In genomic region chr13:102846261-102847015, GRCh38 we compare ENCODE assay signal across 8 cellular contexts. TPM values are rescaled to one million over a fixed set of nuclear protein-coding genes. Genes with fewer than 3 reads are reported as not detected.
A peak's percentile ranks its signal among the peaks of the same experiment; 100 is the strongest.
DNase-seq lines count a peak whose midpoint lies in the region; ATAC-seq and TF ChIP-seq lines count a peak whose summit lies in the region.

No MANE protein-coding gene starts in this region.

- TF ChIP-seq POLR2A in suprapubic skin (IDR thresholded peaks at IDR 0.05) = no peak

- no peak for TF ChIP-seq EP300 in suprapubic skin (IDR thresholded peaks at IDR 0.05)

- ATAC-seq in GM18868 (IDR thresholded peaks at IDR 0.05; ENCODE audit: unreplicated experiment) (peak; percentile 36), HG03095 (IDR thresholded peaks at IDR 0.05; ENCODE audit: unreplicated experiment) (peak; percentile 43)

- TF ChIP-seq CTCF in AG09309 (IDR thresholded peaks at IDR 0.05; ENCODE audit: control insufficient read depth, insufficient read depth, low read depth, low read length, missing control alignments) = no peak
- peak; percentile 6 for TF ChIP-seq CTCF in epithelial cell of proximal tubule (conservative IDR thresholded peaks at IDR 0.05; ENCODE audit: low read depth, low read length)
- TF ChIP-seq CTCF in suprapubic skin (IDR thresholded peaks at IDR 0.05) = no peak

- H3K36me3 ChIP-seq in muscle layer of colon (ENCODE audit: insufficient read depth, low read length) = no peaks in the 10 kb centered on the region
- no peaks in the 10 kb centered on the region for H3K36me3 ChIP-seq in suprapubic skin

- H3K27ac ChIP-seq in muscle layer of colon (ENCODE audit: low read depth, low read length) (peak overlapping the region; percentile 97), suprapubic skin (peak overlapping the region; percentile 97)

- under 1% methylated on average over 29 of the region's 31 CpGs for WGBS in suprapubic skin

- H3K9me3 ChIP-seq in muscle layer of colon (ENCODE audit: low read length) (no peaks in the 10 kb centered on the region), suprapubic skin (no peaks in the 10 kb centered on the region)

- H3K4me1 ChIP-seq in muscle layer of colon (ENCODE audit: insufficient read depth, low read length) (peaks cover 15% of the 10 kb centered on the region), suprapubic skin (peaks cover 27% of the 10 kb centered on the region)

- DNase-seq in AG09309 (ENCODE audit: low read depth) (no peak), NCI-H69 (lab: John Stamatoyannopoulos, UW) (peak; percentile 68), epithelial cell of proximal tubule (ENCODE audit: low read depth) (no peak), suprapubic skin (ENCODE audit: low spot score in 2 of 2) (peak; percentile 72 to 81)
- peak; percentile 8 for DNase-seq in activated CD8-positive, alpha-beta memory T cell treated with anti-CD3 and anti-CD28 coated beads, Interleukin-2, amount 50 U/mL, for 24 hours (ENCODE audit: extremely low read depth)

- H3K27me3 ChIP-seq in muscle layer of colon (ENCODE audit: control insufficient read depth in 1 of 2, insufficient read depth in 2 of 2, low read length in 2 of 2) (no peaks in the 10 kb centered on the region), suprapubic skin (no peaks in the 10 kb centered on the region)

- H3K4me3 ChIP-seq in AG09309 (ENCODE audit: control insufficient read depth, low read depth, low read length) (peak overlapping the region; percentile 88), epithelial cell of proximal tubule (ENCODE audit: low read depth, low read length) (peak overlapping the region; percentile 91), muscle layer of colon (ENCODE audit: low read depth in 1 of 2, low read length in 2 of 2) (peak overlapping the region; percentile 88 to 93), suprapubic skin (peak overlapping the region; percentile 93)

- H3K9ac ChIP-seq in muscle layer of colon (ENCODE audit: low read length) = peak overlapping the region; percentile 63

RNA-seq across cellular contexts. Expression of gene ERCC5, which starts 0.6 kb away (rescaled TPM):
- total RNA-seq in epithelial cell of proximal tubule = 39.4 and 43.0 TPM in 2 replicates
- 100 to 1,000 TPM in 1 of 4 donors, 10 to 100 TPM in 3; 31.6 to 144 (median 52.2) TPM for total RNA-seq in suprapubic skin

RNA-seq across cellular contexts. Expression of gene BIVM, which starts 47.5 kb away (rescaled TPM):
- total RNA-seq in epithelial cell of proximal tubule (14.6 and 18.7 TPM in 2 replicates), suprapubic skin (10 to 100 TPM in 2 of 4 donors, 1 to 10 TPM in 2; 3.3 to 21.1 (median 7.3) TPM)

RNA-seq across cellular contexts. Expression of gene POGLUT2, which starts 47.7 kb away (rescaled TPM):
- total RNA-seq in epithelial cell of proximal tubule = 15.4 and 26.6 TPM in 2 replicates
- total RNA-seq in suprapubic skin = 1 to 10 TPM; 2.5 to 2.8 (median 2.7) TPM

Comparison
In these comparisons a context has a peak if more than half of its experiments do, and no peak if none do; other contexts are left out.
1. DNase-seq: peak in NCI-H69 (single experiment), activated CD8-positive, alpha-beta memory T cell treated with anti-CD3 and anti-CD28 coated beads, Interleukin-2, amount 50 U/mL, for 24 hours (single experiment) and suprapubic skin (2 of 2); none in AG09309 (single experiment) and epithelial cell of proximal tubule (single experiment).
2. Peak in every context shown above with its lines, with median percentiles within 50 percentile points of each other: H3K4me3 ChIP-seq.